In the genomic region with DNA sequence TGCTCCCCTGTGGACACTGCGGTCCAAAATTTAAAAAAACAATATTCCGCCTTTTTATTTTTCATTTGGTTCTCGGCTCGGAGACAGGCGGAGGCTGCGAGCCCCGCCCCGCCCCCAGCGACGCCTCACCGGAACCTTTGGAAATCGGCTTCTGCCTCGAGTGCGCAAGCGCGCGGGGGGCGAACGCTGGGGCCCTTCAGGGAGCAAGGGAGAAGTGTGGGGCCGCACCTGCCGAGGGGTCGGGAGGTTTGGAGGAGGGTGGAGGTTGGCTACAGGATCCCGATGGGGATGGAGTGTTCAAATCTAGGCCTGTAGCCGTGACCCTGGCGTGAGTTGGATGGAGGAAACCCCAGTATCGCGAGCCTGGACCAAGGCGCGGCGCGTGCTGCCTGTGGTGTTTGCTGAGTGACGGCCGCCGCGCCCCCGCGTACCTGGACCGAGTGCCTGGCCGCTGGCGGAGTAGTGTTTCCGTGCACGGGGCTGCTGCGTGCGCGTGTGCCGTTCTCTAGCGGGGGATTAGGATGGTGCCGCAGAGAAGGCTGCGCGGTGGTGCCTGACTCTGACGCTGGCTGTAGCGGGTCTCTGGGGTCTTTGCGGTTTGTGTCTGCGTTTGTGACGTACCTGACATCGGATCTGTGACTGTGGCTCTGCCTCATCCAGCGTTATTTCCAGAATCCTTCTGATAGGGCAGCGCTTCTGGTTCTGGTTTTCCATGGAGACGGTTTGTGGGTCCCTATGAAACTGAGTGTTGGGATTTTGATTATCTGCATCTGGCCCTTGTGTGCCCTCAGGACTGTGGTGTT, we compare ENCODE assay signal across 8 cellular contexts. TPM values are rescaled to one million over a fixed set of nuclear protein-coding genes. Genes with fewer than 3 reads are reported as not detected.
DNase-seq lines count a peak whose midpoint lies in the region; ATAC-seq and TF ChIP-seq lines count a peak whose summit lies in the region.

No MANE protein-coding gene starts in this region.

- TF ChIP-seq POLR2A in Peyer's patch (IDR thresholded peaks at IDR 0.05) (no peak), stomach (IDR thresholded peaks at IDR 0.05) (no peak)

- no peak for TF ChIP-seq EP300 in stomach (IDR thresholded peaks at IDR 0.05)

- H3K4me1 Mint-ChIP-seq in CD8-positive, alpha-beta T cell (ENCODE audit: low read depth) = peaks cover 38% of the 10 kb centered on the region
- peaks cover 34% of the 10 kb centered on the region for H3K4me1 Mint-ChIP-seq in neural crest cell

- DNase-seq in CD8-positive, alpha-beta T cell = peak; percentile 60 to 88 (median 80)
- peak; percentile 89 for DNase-seq in HS-27A (ENCODE audit: low read depth)
- DNase-seq in Peyer's patch = peak; percentile 74 to 91 (median 86)
- peak; percentile 94 for DNase-seq in activated effector memory CD4-positive, alpha-beta T cell treated with anti-CD3 and anti-CD28 coated beads, Interleukin-2, amount 50 U/mL, for 16 hours
- DNase-seq in fibroblast of villous mesenchyme (ENCODE audit: low read depth) = peak; percentile 83
- peak; percentile 71 for DNase-seq in neural crest cell (ENCODE audit: low read depth, low spot score)
- DNase-seq in stomach = peak; percentile 79

- H3K9me3 Mint-ChIP-seq in CD8-positive, alpha-beta T cell = peaks cover 5% of the 10 kb centered on the region
- H3K9me3 Mint-ChIP-seq in neural crest cell = peaks cover 10% of the 10 kb centered on the region

- peak overlapping the region; percentile 95 for H3K4me3 Mint-ChIP-seq in CD8-positive, alpha-beta T cell
- peak overlapping the region; percentile 93 for H3K4me3 Mint-ChIP-seq in neural crest cell

- intact Hi-C loops in CD8-positive, alpha-beta T cell (cut with DNase I, micrococcal nuclease) = loop anchor here (1.0 to 10.0 kb wide), 10 partner anchors 36 to 341 kb away; partner anchors contain the start of genes ZNF540 (in 2 of the 2), ZNF571 (in 2 of the 2), ZNF573 (in 2 of the 2) and ZNF527 (in 1 of the 2)
- intact Hi-C loops in stomach (cut with DNase I; ENCODE audit: low total_unique reads) = no loop called here

- peak overlapping the region; percentile 85 for H3K27ac ChIP-seq in CD8-positive, alpha-beta T cell (ENCODE audit: low read depth, low read length)
- peak overlapping the region; percentile 82 to 90 (median 86) for H3K27ac ChIP-seq in Peyer's patch
- H3K27ac ChIP-seq in stomach = peak overlapping the region; percentile 87 to 95 (median 94)

- H3K27ac Mint-ChIP-seq in CD8-positive, alpha-beta T cell = peak overlapping the region; percentile 96
- peak overlapping the region; percentile 98 for H3K27ac Mint-ChIP-seq in neural crest cell (ENCODE audit: unreplicated experiment)

- peak; percentile 76 for ATAC-seq in CD8-positive, alpha-beta T cell
- peak; percentile 52 for ATAC-seq in GM19463 (IDR thresholded peaks at IDR 0.05; ENCODE audit: unreplicated experiment)

- H3K4me3 ChIP-seq in CD8-positive, alpha-beta T cell (ENCODE audit: low read depth, low read length) = peak overlapping the region; percentile 81
- H3K4me3 ChIP-seq in Peyer's patch = peak overlapping the region; percentile 64 to 82 (median 72)
- peak overlapping the region; percentile 88 for H3K4me3 ChIP-seq in fibroblast of villous mesenchyme (ENCODE audit: low read depth, low read length)
- peak overlapping the region; percentile 60 to 89 (median 72) for H3K4me3 ChIP-seq in stomach

- 0 to 1% (median 1%) methylated on average over 52 to 59 of the region's 59 CpGs for whole genome bisulfite sequencing in stomach, 5 donors

- H3K27me3 ChIP-seq in CD8-positive, alpha-beta T cell (ENCODE audit: insufficient read depth, low read length) = no peaks in the 10 kb centered on the region
- H3K27me3 ChIP-seq in Peyer's patch (no peaks in the 10 kb centered on the region), stomach (no peaks in the 10 kb centered on the region)

- H3K36me3 ChIP-seq in CD8-positive, alpha-beta T cell (ENCODE audit: insufficient read depth, low read length) = no peaks in the 10 kb centered on the region
- H3K36me3 ChIP-seq in Peyer's patch (no peaks in the 10 kb centered on the region), stomach (peaks cover 0 to 8% (median under 1%) of the 10 kb centered on the region in 4 donors)

- CTCF ChIA-PET in CD8-positive, alpha-beta T cell (lab: Charles Lee) = no interaction called here

- TF ChIP-seq CTCF in CD8-positive, alpha-beta T cell (IDR thresholded peaks at IDR 0.05) = no peak
- no peak for TF ChIP-seq CTCF in Peyer's patch (IDR thresholded peaks at IDR 0.05)
- TF ChIP-seq CTCF in fibroblast of villous mesenchyme (IDR thresholded peaks at IDR 0.05; ENCODE audit: insufficient read depth, low read depth, low read length) = no peak
- TF ChIP-seq CTCF in neural crest cell (conservative IDR thresholded peaks at IDR 0.05) = no peak
- TF ChIP-seq CTCF in stomach (IDR thresholded peaks at IDR 0.05) = no peak

- peaks cover 21% of the 10 kb centered on the region for H3K36me3 Mint-ChIP-seq in CD8-positive, alpha-beta T cell
- peaks cover 34% of the 10 kb centered on the region for H3K36me3 Mint-ChIP-seq in neural crest cell (ENCODE audit: low read depth)

- H3K27me3 Mint-ChIP-seq in CD8-positive, alpha-beta T cell (ENCODE audit: low read depth) = no peaks in the 10 kb centered on the region
- no peaks in the 10 kb centered on the region for H3K27me3 Mint-ChIP-seq in neural crest cell (ENCODE audit: low read depth)

- no peaks in the 10 kb centered on the region for H3K9me3 ChIP-seq in CD8-positive, alpha-beta T cell (ENCODE audit: low read length)
- H3K9me3 ChIP-seq in Peyer's patch (no peaks in the 10 kb centered on the region), stomach (peaks cover 0 to 18% (median 7%) of the 10 kb centered on the region in 4 donors)

- peaks cover 12% of the 10 kb centered on the region for H3K4me1 ChIP-seq in CD8-positive, alpha-beta T cell (ENCODE audit: insufficient read depth, low read length)
- H3K4me1 ChIP-seq in Peyer's patch (peaks cover 0 to 15% (median 4%) of the 10 kb centered on the region in 4 donors), stomach (peaks cover 10 to 31% (median 28%) of the 10 kb centered on the region in 4 donors)

- POLR2A ChIA-PET in CD8-positive, alpha-beta T cell (lab: Charles Lee) = interaction anchor here (2.2 kb wide), 1 partner anchor 61 kb away, joined by 7 read pairs; the partner anchor contains the start of genes ZNF540 and ZNF571

RNA-seq across cellular contexts. Expression of gene ZFP30, which starts 0.6 kb away (rescaled TPM):
- 10 to 100 TPM; 16.9 to 20.0 TPM for total RNA-seq in CD8-positive, alpha-beta T cell
- total RNA-seq in Peyer's patch (10 to 100 TPM in 1 of 4 donors, 1 to 10 TPM in 3; 3.3 to 13.1 (median 5.5) TPM), fibroblast of villous mesenchyme (21.6 and 25.1 TPM in 2 replicates), neural crest cell (31.8 TPM in 2 replicates), stomach (10 to 100 TPM in 2 of 5 donors, 1 to 10 TPM in 2, under 1 TPM in 1; 0.45 to 27.7 (median 5.5) TPM)
- polyA plus RNA-seq in stomach = 1 to 10 TPM; 2.1 to 2.9 (median 2.6) TPM

Comparison
In these comparisons a context has a peak if more than half of its experiments do, and no peak if none do; other contexts are left out.
1. Peak in every context shown above with its lines: DNase-seq, ATAC-seq, H3K4me3 ChIP-seq and H3K27ac ChIP-seq.